Comparison of ENCODE assay signal across 9 cellular contexts in genomic region chr9:5843450-5844249, GRCh38. TPM values are rescaled to one million over a fixed set of nuclear protein-coding genes. Genes with fewer than 3 reads are reported as not detected.
DNase-seq lines count a peak whose midpoint lies in the region; ATAC-seq and TF ChIP-seq lines count a peak whose summit lies in the region.
"Had no signal": no experiment of that assay in that cellular context is flagged by ENCODE, and none has a peak within 500 bp of the region (broad histone marks: within the 10 kb centered on the region; RNA-seq: fewer than 3 reads in every experiment).

No MANE protein-coding gene starts in this region.

- H3K4me3 ChIP-seq in SJCRH30 (peak overlapping the region; percentile 36), transverse colon (no peak overlapping the region)

- no peaks in the 10 kb centered on the region for H3K27me3 ChIP-seq in SJCRH30
- H3K27me3 ChIP-seq in transverse colon = no peaks in the 10 kb centered on the region

- in situ Hi-C loops in transverse colon (cut with MboI; ENCODE audit: low pct_ligation_motif_present in 1 of 4, low pct_unique_long_range_greater_than_20kb in 1 of 4, low sequenced_read_pairs in 3 of 4) = no loop called here

- WGBS in transverse colon (ENCODE audit: low coverage in 1 of 2), 2 donors = 30 to 60% methylated on average over 1 to 9 of the region's 9 CpGs

- peak overlapping the region; percentile 92 for H3K27ac Mint-ChIP-seq in activated T-cell treated with anti-CD3 and anti-CD28 coated beads, Interleukin-2, amount 50 U/mL, for 72 hours

- peak overlapping the region; percentile 73 to 78 for H3K4me3 Mint-ChIP-seq in activated T-cell treated with anti-CD3 and anti-CD28 coated beads, Interleukin-2, amount 50 U/mL, for 72 hours

- H3K4me1 Mint-ChIP-seq in activated T-cell treated with anti-CD3 and anti-CD28 coated beads, Interleukin-2, amount 50 U/mL, for 72 hours (ENCODE audit: low read depth) = peaks cover 60% of the 10 kb centered on the region

- intact Hi-C loops in transverse colon (cut with DNase I; ENCODE audit: low total_unique reads) = no loop called here

- H3K36me3 ChIP-seq in SJCRH30 (no peaks in the 10 kb centered on the region), transverse colon (no peaks in the 10 kb centered on the region)

- no peak for ATAC-seq in activated T-cell treated with anti-CD3 and anti-CD28 coated beads, Interleukin-2, amount 50 U/mL, for 72 hours (replicated peaks in 1 of 2)
- ATAC-seq in GM21526 (IDR thresholded peaks at IDR 0.05; ENCODE audit: low FRiP score, unreplicated experiment) = no peak
- ATAC-seq in GM21576 (IDR thresholded peaks at IDR 0.05; ENCODE audit: unreplicated experiment) = no peak
- no peak for ATAC-seq in GM18868 (IDR thresholded peaks at IDR 0.05; ENCODE audit: unreplicated experiment)

- H3K27me3 Mint-ChIP-seq in activated T-cell treated with anti-CD3 and anti-CD28 coated beads, Interleukin-2, amount 50 U/mL, for 72 hours (ENCODE audit: low read depth) = peaks cover 13% of the 10 kb centered on the region

- peaks cover 27% of the 10 kb centered on the region for H3K4me1 ChIP-seq in SJCRH30
- H3K4me1 ChIP-seq in transverse colon = peaks cover 0 to 29% (median 14%) of the 10 kb centered on the region in 4 donors

- H3K9me3 ChIP-seq in SJCRH30 (replicated peaks) (no peaks in the 10 kb centered on the region), transverse colon (no peaks in the 10 kb centered on the region)

- TF ChIP-seq CTCF in transverse colon (IDR thresholded peaks at IDR 0.05) = no peak

- no peak for TF ChIP-seq EP300 in transverse colon (IDR thresholded peaks at IDR 0.05; ENCODE audit: low read depth)

- no peak for DNase-seq in activated T-cell treated with anti-CD3 and anti-CD28 coated beads, Interleukin-2, amount 50 U/mL, for 72 hours
- DNase-seq in activated T-cell treated with anti-CD3 and anti-CD28 coated beads, Interleukin-2, amount 50 U/mL, for 1 hour = no peak
- DNase-seq in SJCRH30 (peak; percentile 74 to 87), glomerular endothelial cell (ENCODE audit: extremely low read depth, low read depth, low spot score) (peak; percentile 29), transverse colon (no peak)
- DNase-seq: cerebellar nuclear complex had no signal

- no peaks in the 10 kb centered on the region for H3K9me3 Mint-ChIP-seq in activated T-cell treated with anti-CD3 and anti-CD28 coated beads, Interleukin-2, amount 50 U/mL, for 72 hours

- TF ChIP-seq POLR2A in transverse colon (IDR thresholded peaks at IDR 0.05) = no peak

- H3K36me3 Mint-ChIP-seq in activated T-cell treated with anti-CD3 and anti-CD28 coated beads, Interleukin-2, amount 50 U/mL, for 72 hours (ENCODE audit: insufficient read depth in 2 of 2) = peaks cover 2 to 7% of the 10 kb centered on the region in 2 donors

- peak overlapping the region; percentile 60 for H3K27ac ChIP-seq in SJCRH30
- peak overlapping the region; percentile 16 to 50 (median 32) for H3K27ac ChIP-seq in transverse colon

RNA-seq across cellular contexts. Expression of gene ERMP1, which starts 10.7 kb away (rescaled TPM):
- 10 to 100 TPM; 17.6 to 18.1 TPM for total RNA-seq in activated T-cell treated with anti-CD3 and anti-CD28 coated beads, Interleukin-2, amount 50 U/mL, for 72 hours
- 8.8 and 10.4 TPM in 2 replicates for total RNA-seq in SJCRH30 (2014; rRNA removed; shearing (Covaris generic))
- 39.1 and 43.8 TPM in 2 replicates for total RNA-seq in glomerular endothelial cell
- total RNA-seq in transverse colon = 10 to 100 TPM; 33.3 to 46.2 (median 34.8) TPM

RNA-seq across cellular contexts. Expression of gene MLANA, which starts 47.0 kb away (rescaled TPM):
- not detected for total RNA-seq in activated T-cell treated with anti-CD3 and anti-CD28 coated beads, Interleukin-2, amount 50 U/mL, for 72 hours
- total RNA-seq in SJCRH30 (2014; rRNA removed; shearing (Covaris generic)) = 0.04 TPM in 1 of 2 replicates, not detected in the other
- total RNA-seq in glomerular endothelial cell = not detected in 2 replicates
- total RNA-seq in transverse colon = not detected

Comparison
In these comparisons a context has a peak if more than half of its experiments do, and no peak if none do; other contexts are left out.
1. DNase-seq: peak in SJCRH30 (2 of 2) and glomerular endothelial cell (single experiment); none in activated T-cell treated with anti-CD3 and anti-CD28 coated beads, Interleukin-2, amount 50 U/mL, for 72 hours (0 of 2), activated T-cell treated with anti-CD3 and anti-CD28 coated beads, Interleukin-2, amount 50 U/mL, for 1 hour (single experiment) and transverse colon (single experiment).